In genomic region chr11:87675993-87676392, GRCh38 we compare ENCODE assay signal across 24 cellular contexts.
"Had no signal": no experiment of that assay in that cellular context is flagged by ENCODE, and none has a peak within 500 bp of the region (broad histone marks: within the 10 kb centered on the region; RNA-seq: fewer than 3 reads in every experiment).

No MANE protein-coding gene starts in this region.

- H3K4me3 ChIP-seq: colonic mucosa, esophagus squamous epithelium, gastrocnemius medialis, heart right ventricle, left lung, lower lobe of right lung had no signal

- H3K27me3 Mint-ChIP-seq: dendritic cell treated with granulocyte-macrophage colony-stimulating factor and Interleukin-4, amounts not matched to agents 40 ng/mL and 50 ng/mL, for 4 days; effector memory CD8-positive, alpha-beta T cell; naive thymus-derived CD4-positive, alpha-beta T cell had no signal

- H3K27ac Mint-ChIP-seq: dendritic cell treated with granulocyte-macrophage colony-stimulating factor and Interleukin-4, amounts not matched to agents 40 ng/mL and 50 ng/mL, for 4 days; effector memory CD8-positive, alpha-beta T cell; endodermal cell; naive thymus-derived CD4-positive, alpha-beta T cell had no signal

- H3K36me3 Mint-ChIP-seq: naive thymus-derived CD4-positive, alpha-beta T cell had no signal

- H3K27ac ChIP-seq: colonic mucosa, epithelial cell of prostate, esophagus squamous epithelium, gastrocnemius medialis, heart right ventricle, left lung, lower lobe of right lung had no signal

- H3K9me3 Mint-ChIP-seq: dendritic cell treated with granulocyte-macrophage colony-stimulating factor and Interleukin-4, amounts not matched to agents 40 ng/mL and 50 ng/mL, for 4 days; endodermal cell had no signal

- ATAC-seq: effector memory CD8-positive, alpha-beta T cell; esophagus mucosa; gastrocnemius medialis; heart right ventricle; left cardiac atrium; left lung; left ventricle myocardium superior; lower lobe of right lung; naive thymus-derived CD4-positive, alpha-beta T cell had no signal

- H3K4me3 Mint-ChIP-seq: dendritic cell treated with granulocyte-macrophage colony-stimulating factor and Interleukin-4, amounts not matched to agents 40 ng/mL and 50 ng/mL, for 4 days; effector memory CD8-positive, alpha-beta T cell; endodermal cell; naive thymus-derived CD4-positive, alpha-beta T cell had no signal

- H3K36me3 ChIP-seq: colonic mucosa, esophagus squamous epithelium, gastrocnemius medialis, heart right ventricle, left lung, lower lobe of right lung had no signal

- DNase-seq: colonic mucosa; cortex of kidney; effector CD8-positive, alpha-beta T cell; effector memory CD8-positive, alpha-beta T cell; endodermal cell; erythroblast; esophagus squamous epithelium; foreskin fibroblast; foreskin melanocyte; gastrocnemius medialis; glutamatergic neuron; head of caudate nucleus; heart right ventricle; hippocampal formation; left cardiac atrium; left lung; left ventricle myocardium superior; lower lobe of right lung; mesenchymal stem cell; midbrain; naive thymus-derived CD4-positive, alpha-beta T cell had no signal

- H3K4me1 Mint-ChIP-seq: endodermal cell; naive thymus-derived CD4-positive, alpha-beta T cell had no signal

- H3K27me3 ChIP-seq: colonic mucosa, esophagus squamous epithelium, gastrocnemius medialis, heart right ventricle, left lung had no signal

- H3K9me3 ChIP-seq: colonic mucosa, esophagus squamous epithelium, gastrocnemius medialis, heart right ventricle, left lung, lower lobe of right lung had no signal

- H3K4me1 ChIP-seq: colonic mucosa, esophagus squamous epithelium, gastrocnemius medialis, heart right ventricle, left lung, lower lobe of right lung had no signal
